Comparison of ENCODE assay signal across 20 cellular contexts in genomic region chr12:102486153-102486552, GRCh38. TPM values are rescaled to one million over a fixed set of nuclear protein-coding genes. Genes with fewer than 3 reads are reported as not detected.
DNase-seq lines count a peak whose midpoint lies in the region; ATAC-seq, FAIRE-seq and TF ChIP-seq lines count a peak whose summit lies in the region.
"Had no signal": no experiment of that assay in that cellular context is flagged by ENCODE, and none has a peak within 500 bp of the region (broad histone marks: within the 10 kb centered on the region; RNA-seq: fewer than 3 reads in every experiment).

No MANE protein-coding gene starts in this region.

- no peak for TF ChIP-seq RAD21 in GM12878 (IDR thresholded peaks at IDR 0.05; ENCODE audit: insufficient read depth, low read depth, low read length)

- peaks cover 32% of the 10 kb centered on the region for H3K4me1 Mint-ChIP-seq in activated CD4-positive, alpha-beta T cell treated with anti-CD3 and anti-CD28 coated beads for 36 hours
- peaks cover 28% of the 10 kb centered on the region for H3K4me1 Mint-ChIP-seq in activated CD4-positive, alpha-beta T cell treated with anti-CD3 and anti-CD28 coated beads, Interleukin-2, amount 10 ng/mL, durations not matched to agents 7 days and 5 days
- peaks cover 2 to 9% (median 5%) of the 10 kb centered on the region in 4 donors for H3K4me1 Mint-ChIP-seq in CD4-positive, alpha-beta memory T cell
- H3K4me1 Mint-ChIP-seq: GM23338 had no signal

- H3K36me3 Mint-ChIP-seq in activated CD4-positive, alpha-beta T cell treated with anti-CD3 and anti-CD28 coated beads for 36 hours (ENCODE audit: low read depth) = no peaks in the 10 kb centered on the region
- no peaks in the 10 kb centered on the region for H3K36me3 Mint-ChIP-seq in activated CD4-positive, alpha-beta T cell treated with anti-CD3 and anti-CD28 coated beads, Interleukin-2, amount 10 ng/mL, durations not matched to agents 7 days and 5 days (ENCODE audit: low read depth)
- no peaks in the 10 kb centered on the region for H3K36me3 Mint-ChIP-seq in CD4-positive, alpha-beta memory T cell

- POLR2A ChIA-PET in activated CD4-positive, alpha-beta T cell treated with anti-CD3 and anti-CD28 coated beads for 36 hours (lab: Charles Lee) = no interaction called here
- POLR2A ChIA-PET in activated CD4-positive, alpha-beta T cell treated with anti-CD3 and anti-CD28 coated beads, Interleukin-2, amount 10 ng/mL, durations not matched to agents 7 days and 5 days (lab: Charles Lee) = no interaction called here
- POLR2A ChIA-PET in GM12878 (lab: Charles Lee) = no interaction called here
- POLR2A ChIA-PET in CD4-positive, alpha-beta memory T cell (lab: Charles Lee; ENCODE audit: partially characterized antibody) = no interaction called here

- TF ChIP-seq POLR2A in GM12891 (IDR thresholded peaks at IDR 0.05; ENCODE audit: low read depth, low read length) = no peak
- TF ChIP-seq POLR2A in GM12878 (IDR thresholded peaks at IDR 0.05; ENCODE audit: low read depth, low read length) = no peak

- SMC1A ChIA-PET in GM12878 (lab: Charles Lee; ENCODE audit: uncharacterized antibody, unreplicated experiment) = interaction anchor here (1.0 to 1.5 kb wide), 5 partner anchors 12 to 254 kb away, joined by 4 to 8 read pairs (median 5); no protein-coding TSS in a partner anchor

- H3K27me3 ChIP-seq in KMS-11 (ENCODE audit: insufficient read depth, low read depth) = no peaks in the 10 kb centered on the region
- H3K27me3 ChIP-seq in GM12878 (replicated peaks in 1 of 2; ENCODE audit: control insufficient read depth in 2 of 2, insufficient read depth in 2 of 2, low read length in 1 of 2) = no peaks in the 10 kb centered on the region
- no peaks in the 10 kb centered on the region for H3K27me3 ChIP-seq in CD4-positive, alpha-beta memory T cell (ENCODE audit: insufficient read depth, low read length)

- H3K4me2 ChIP-seq in KMS-11 = peak overlapping the region; percentile 87; the same call in 1 of the 2 replicates
- H3K4me2 ChIP-seq in GM12878 (ENCODE audit: control insufficient read depth, insufficient read depth) = peak overlapping the region; percentile 54
- H3K4me2 ChIP-seq: A549, GM23338 had no signal

- CTCF ChIA-PET in activated CD4-positive, alpha-beta T cell treated with anti-CD3 and anti-CD28 coated beads for 36 hours (lab: Charles Lee) = interaction anchor here (0.7 kb wide), 1 partner anchor 25 kb away, joined by 3 read pairs; no protein-coding TSS in a partner anchor
- CTCF ChIA-PET in activated CD4-positive, alpha-beta T cell treated with anti-CD3 and anti-CD28 coated beads, Interleukin-2, amount 10 ng/mL, durations not matched to agents 7 days and 5 days (lab: Charles Lee) = no interaction called here
- CTCF ChIA-PET in GM12878 (lab: Yijun Ruan, JAX) = interaction anchor here (1.2 to 1.8 kb wide), 5 partner anchors 15 to 550 kb away, joined by 3 to 10 read pairs (median 4); no protein-coding TSS in a partner anchor
- CTCF ChIA-PET in CD4-positive, alpha-beta memory T cell (lab: Charles Lee; ENCODE audit: partially characterized antibody) = interaction anchor here (0.7 to 1.1 kb wide), 4 partner anchors 8 to 547 kb away, joined by 3 to 4 read pairs (median 3); no protein-coding TSS in a partner anchor

- RAD21 ChIA-PET in GM12878 (lab: Charles Lee; ENCODE audit: unreplicated experiment) = interaction anchor here (1.1 to 2.4 kb wide), 3 partner anchors 57 to 283 kb away, joined by 3 to 5 read pairs (median 4); no protein-coding TSS in a partner anchor

- no peaks in the 10 kb centered on the region for H4K20me1 ChIP-seq in KMS-11 (ENCODE audit: insufficient read depth)
- H4K20me1 ChIP-seq in GM12878 (ENCODE audit: control insufficient read depth, insufficient read depth) = no peaks in the 10 kb centered on the region

- H3K27ac Mint-ChIP-seq in activated CD4-positive, alpha-beta T cell treated with anti-CD3 and anti-CD28 coated beads for 36 hours = peak overlapping the region; percentile 29
- no peak overlapping the region for H3K27ac Mint-ChIP-seq in activated CD4-positive, alpha-beta T cell treated with anti-CD3 and anti-CD28 coated beads, Interleukin-2, amount 10 ng/mL, durations not matched to agents 7 days and 5 days
- H3K27ac Mint-ChIP-seq in CD4-positive, alpha-beta memory T cell = no peak overlapping the region
- H3K27ac Mint-ChIP-seq: CD4-positive, alpha-beta T cell; GM23338; HFFc6 had no signal

- 93% methylated on average over 2 of the region's 2 CpGs for WGBS in GM12878 (ENCODE audit: insufficient coverage, insufficient replicate concordance, low lambda C conversion rate, missing lambda C conversion rate)

- H3K9ac ChIP-seq in KMS-11 (no peak overlapping the region), GM12878 (ENCODE audit: control insufficient read depth, insufficient read depth, low read length) (no peak overlapping the region; the same call in 1 of the 2 replicates)

- H3K36me3 ChIP-seq in KMS-11 (ENCODE audit: insufficient read depth) = no peaks in the 10 kb centered on the region
- H3K36me3 ChIP-seq in GM12878 (ENCODE audit: control insufficient read depth in 2 of 2, insufficient read depth in 2 of 2, low read length in 1 of 2) = no peaks in the 10 kb centered on the region
- H3K36me3 ChIP-seq in CD4-positive, alpha-beta memory T cell (ENCODE audit: insufficient read depth, low read length) = no peaks in the 10 kb centered on the region

- H3K4me3 Mint-ChIP-seq in activated CD4-positive, alpha-beta T cell treated with anti-CD3 and anti-CD28 coated beads for 36 hours = no peak overlapping the region
- no peak overlapping the region for H3K4me3 Mint-ChIP-seq in activated CD4-positive, alpha-beta T cell treated with anti-CD3 and anti-CD28 coated beads, Interleukin-2, amount 10 ng/mL, durations not matched to agents 7 days and 5 days
- H3K4me3 Mint-ChIP-seq in CD4-positive, alpha-beta memory T cell = no peak overlapping the region
- H3K4me3 Mint-ChIP-seq: CD4-positive, alpha-beta T cell; GM23338; HFFc6 had no signal

- H3K27ac ChIP-seq in KMS-11 (no peak overlapping the region), GM12878 (ENCODE audit: control insufficient read depth, insufficient read depth) (peak overlapping the region; percentile 73)
- H3K27ac ChIP-seq in CD4-positive, alpha-beta memory T cell (ENCODE audit: low read depth, low read length) = no peak overlapping the region
- H3K27ac ChIP-seq: 22Rv1, C4-2B had no signal

- H3K4me3 ChIP-seq in KMS-11 (IDR thresholded peaks at IDR 0.05; ENCODE audit: insufficient read depth, low read depth, low read length) (no peak overlapping the region), GM12878 (0 out of 2 replicates have a peak overlapping the region, but pooled peaks have one; percentile 0)
- H3K4me3 ChIP-seq in CD4-positive, alpha-beta memory T cell (ENCODE audit: low read length in 2 of 2) = no peak overlapping the region
- H3K4me3 ChIP-seq: A549, GM23338 had no signal

- intact Hi-C loops in activated CD4-positive, alpha-beta T cell treated with anti-CD3 and anti-CD28 coated beads for 36 hours (cut with DNase I, micrococcal nuclease) = loop anchor here in 1 of 2 experiments (10.0 kb wide), 1 partner anchor 391 kb away; no protein-coding TSS in a partner anchor
- intact Hi-C loops in GM12878 (cut with micrococcal nuclease; ENCODE audit: unreplicated experiment) = no loop called here
- intact Hi-C loops in CD4-positive, alpha-beta memory T cell (cut with micrococcal nuclease) = no loop called here

- no peak for ATAC-seq in activated CD4-positive, alpha-beta T cell treated with anti-CD3 and anti-CD28 coated beads for 36 hours
- ATAC-seq in GM12878 = no peak
- ATAC-seq: A549, GM23338, HCT116 had no signal

- no peak for DNase-seq in activated CD4-positive, alpha-beta T cell treated with anti-CD3 and anti-CD28 coated beads for 36 hours
- DNase-seq in activated CD4-positive, alpha-beta T cell treated with anti-CD3 and anti-CD28 coated beads, Interleukin-2, amount 10 ng/mL, durations not matched to agents 7 days and 5 days = no peak
- DNase-seq in GM12891 (ENCODE audit: insufficient read length, low spot score) (no peak), GM12878 (ENCODE audit: low read depth, low spot score) (no peak), NCI-H82 (lab: John Stamatoyannopoulos, UW) (no peak), NCI-H1417 treated with DMSO at 0.1 percent for 48 hours (lab: John Stamatoyannopoulos, UW) (no peak)
- no peak for DNase-seq in CD4-positive, alpha-beta memory T cell
- DNase-seq: AML-193; Calu3; CD4-positive, alpha-beta T cell; DMS79 treated with DMSO at 0.1 percent for 48 hours; GF-D8; HFFc6 had no signal

- peaks cover 3% of the 10 kb centered on the region for H3K9me3 ChIP-seq in GM12878 (replicated peaks; ENCODE audit: control insufficient read depth, insufficient read depth, low read length)
- no peaks in the 10 kb centered on the region for H3K9me3 ChIP-seq in CD4-positive, alpha-beta memory T cell (ENCODE audit: control insufficient read depth in 1 of 2, low read length in 2 of 2)

- FAIRE-seq in GM12891 (lab: Jason Lieb, UNC) (peak; percentile 68), GM12878 (lab: Jason Lieb, UNC) (no peak)
- FAIRE-seq: A549, H54 had no signal

- H3K4me1 ChIP-seq in KMS-11 (ENCODE audit: low read depth, poor library complexity, severe bottlenecking) (peaks cover 51% of the 10 kb centered on the region), GM12878 (ENCODE audit: control insufficient read depth, insufficient read depth, low read length) (peaks cover 37% of the 10 kb centered on the region)
- no peaks in the 10 kb centered on the region for H3K4me1 ChIP-seq in CD4-positive, alpha-beta memory T cell (ENCODE audit: insufficient read depth, low read length)
- H3K4me1 ChIP-seq: A549 had no signal

- peaks cover 1% of the 10 kb centered on the region for H3K27me3 Mint-ChIP-seq in activated CD4-positive, alpha-beta T cell treated with anti-CD3 and anti-CD28 coated beads for 36 hours
- peaks cover 12% of the 10 kb centered on the region for H3K27me3 Mint-ChIP-seq in activated CD4-positive, alpha-beta T cell treated with anti-CD3 and anti-CD28 coated beads, Interleukin-2, amount 10 ng/mL, durations not matched to agents 7 days and 5 days
- peaks cover 5 to 6% of the 10 kb centered on the region in 2 donors for H3K27me3 Mint-ChIP-seq in CD4-positive, alpha-beta memory T cell

- TF ChIP-seq EP300 in GM12878 (IDR thresholded peaks at IDR 0.05; ENCODE audit: borderline replicate concordance in 1 of 2, control insufficient read depth in 1 of 2, low read depth in 2 of 2, low read length in 2 of 2) = no peak

- BruUV-seq in GM12878 (replicated peaks; lab: Mats Ljungman, UMichigan) = no TSS peak

- in situ Hi-C loops in GM12878 (cut with MboI) = no loop called here

- H3K9me3 Mint-ChIP-seq in activated CD4-positive, alpha-beta T cell treated with anti-CD3 and anti-CD28 coated beads for 36 hours (ENCODE audit: low read depth) = no peaks in the 10 kb centered on the region
- H3K9me3 Mint-ChIP-seq in activated CD4-positive, alpha-beta T cell treated with anti-CD3 and anti-CD28 coated beads, Interleukin-2, amount 10 ng/mL, durations not matched to agents 7 days and 5 days = peaks cover 8% of the 10 kb centered on the region
- peaks cover 0 to 6% (median 0%) of the 10 kb centered on the region in 8 donors for H3K9me3 Mint-ChIP-seq in CD4-positive, alpha-beta memory T cell
- H3K9me3 Mint-ChIP-seq: HFFc6 had no signal

- H3K79me2 ChIP-seq in KMS-11 (ENCODE audit: insufficient read depth, low read depth) = no peaks in the 10 kb centered on the region
- peaks cover 2% of the 10 kb centered on the region; the same call in 1 of the 2 replicates for H3K79me2 ChIP-seq in GM12878 (ENCODE audit: control insufficient read depth, insufficient read depth, low read length)

- H2AFZ ChIP-seq in KMS-11 (ENCODE audit: low read depth) = no peak overlapping the region; the same call in 1 of the 2 replicates
- H2AFZ ChIP-seq in GM12878 (ENCODE audit: control insufficient read depth, low read depth, low read length) = peak overlapping the region; percentile 72
- H2AFZ ChIP-seq: GM23338 had no signal

- no peak for TF ChIP-seq CTCF in KMS-11 (conservative IDR thresholded peaks at IDR 0.05; ENCODE audit: low read depth, low read length)
- no peak for TF ChIP-seq CTCF in GM12878 (IDR thresholded peaks at IDR 0.05 in 2 of 3, conservative IDR thresholded peaks at IDR 0.05 in 1 of 3; ENCODE audit: control insufficient read depth in 2 of 3, extremely low read depth in 1 of 3, insufficient read depth in 1 of 3, low read depth in 3 of 3, low read length in 3 of 3)

RNA-seq across cellular contexts. Expression of gene IGF1, which starts 5.8 kb away (rescaled TPM):
- not detected for total RNA-seq in activated CD4-positive, alpha-beta T cell treated with anti-CD3 and anti-CD28 coated beads for 36 hours
- total RNA-seq in activated CD4-positive, alpha-beta T cell treated with anti-CD3 and anti-CD28 coated beads, Interleukin-2, amount 10 ng/mL, durations not matched to agents 7 days and 5 days = under 1 TPM; 0.10 to 0.19 TPM
- 47.5 TPM for polyA plus RNA-seq in GM12891 (2012; ENCODE audit: low read depth, missing spikeins)
- total RNA-seq in GM12878 (2013; cell fraction: nucleolus; rRNA removed) = 21.3 and 22.3 TPM in 2 replicates
- total RNA-seq in GM12878 (2014; rRNA removed) (2.4 and 2.6 TPM in 2 replicates), GM12878 (2014; rRNA removed; fragmentation: Illumina TruSeq; extraction: Trizol) (2.8 and 2.9 TPM in 2 replicates), GM12878 (2021) (3.2 and 3.4 TPM in 2 replicates)
- polyA plus RNA-seq in GM12878 (2011; ENCODE audit: low read depth) = 6.5 TPM
- polyA plus RNA-seq in GM12878 (2011; rRNA removed) (7.9 and 10.2 TPM in 2 replicates), GM12878 (2014; fragmentation: Illumina TruSeq; extraction: Trizol) (2.7 and 3.7 TPM in 2 replicates), GM12878 (2014; fragmentation: Nextera tagmentation; extraction: Ambion mirVana) (1 to 10 TPM; 6.2 to 9.2 TPM), GM12878 (2014; rRNA removed) (1.8 and 2.5 TPM in 2 replicates), GM12878 (2016; fragmentation: Nextera tagmentation; extraction: Ambion mirVana) (1 to 10 TPM; 2.6 to 4.9 TPM)
- 10.8 and 11.8 TPM in 2 replicates for polyA plus RNA-seq in GM12878 (2011; cell fraction: cytosol; rRNA removed)
- polyA plus RNA-seq in GM12878 (2011; cell fraction: nucleus; rRNA removed) = 3.6 and 4.2 TPM in 2 replicates
- polyA plus RNA-seq in GM12878 (2012) = 7.5 and 9.8 TPM in 2 replicates
- polyA minus RNA-seq in GM12878 (2011; rRNA and poly(A)+ RNA removed) = 5.2 and 11.5 TPM in 2 replicates
- polyA minus RNA-seq in GM12878 (2011; cell fraction: cytosol; rRNA and poly(A)+ RNA removed) = 1.3 and 3.1 TPM in 2 replicates
- polyA minus RNA-seq in GM12878 (2011; cell fraction: nucleus; rRNA and poly(A)+ RNA removed) = 3.9 and 8.5 TPM in 2 replicates
- not detected for total RNA-seq in CD4-positive, alpha-beta memory T cell
- not detected for polyA plus RNA-seq in CD4-positive, alpha-beta memory T cell
- total RNA-seq: Calu3; CD4-positive, alpha-beta T cell; GM23338 had no signal
